In the genomic region with DNA sequence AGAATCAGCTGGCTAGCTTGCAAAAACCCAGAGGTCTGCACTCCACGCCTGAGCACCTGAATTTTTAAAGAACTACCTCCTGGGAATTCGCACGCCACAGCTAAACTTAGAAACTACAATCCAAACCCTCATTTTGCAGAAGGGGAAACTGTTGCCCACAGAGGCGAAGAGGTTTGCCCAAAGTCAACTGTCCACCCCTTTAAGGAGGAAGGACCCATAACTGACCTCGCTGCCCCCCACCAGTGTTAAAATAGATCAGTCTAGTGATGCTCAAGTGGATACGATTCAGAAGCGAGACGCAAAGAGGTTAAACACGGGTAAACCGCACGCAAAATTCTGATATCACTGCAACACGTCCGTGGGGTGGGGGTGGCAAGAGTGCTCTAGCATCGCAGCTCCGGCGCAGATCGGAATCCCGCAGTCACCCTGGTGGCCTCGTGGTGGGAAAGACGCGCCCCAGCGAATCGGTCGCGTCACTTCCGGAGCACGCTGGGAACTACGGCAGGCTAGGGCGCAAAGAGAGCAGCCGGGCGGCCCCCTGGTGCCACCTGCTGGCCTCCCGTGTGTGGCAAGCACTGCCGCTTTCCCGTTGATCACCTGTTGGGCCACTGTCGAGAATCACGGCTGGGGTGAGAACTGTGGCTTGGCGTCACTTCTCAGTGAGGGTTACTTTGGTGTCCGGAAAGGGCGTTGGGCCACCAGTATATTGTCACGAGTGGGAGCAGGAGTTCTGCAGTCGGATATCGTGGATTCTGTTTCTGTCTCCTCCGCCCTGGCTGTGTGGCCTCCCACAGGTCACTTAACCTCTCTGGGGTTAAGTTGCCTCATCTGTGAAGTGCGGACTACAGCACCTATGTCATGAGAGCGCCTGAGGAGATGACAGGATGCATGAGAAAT, we compare ENCODE assay signal across 1 cellular context.
TF ChIP-seq lines count a peak whose summit lies in the region.

TSS of gene ALKBH2 (minus strand) at position 451 of the 897 bp plus-strand sequence. CDS start 686 bp downstream, outside the sequence.

TF ChIP-seq in WTC11, 78 proteins besides CTCF, POLR2A, EP300 and RAD21 (continued from another document and continues in another):
- TF ChIP-seq NFE2L1 (CRISPR knock-in tag; IDR thresholded peaks at IDR 0.05) = peak; percentile 97
- TF ChIP-seq, protein P1, sequence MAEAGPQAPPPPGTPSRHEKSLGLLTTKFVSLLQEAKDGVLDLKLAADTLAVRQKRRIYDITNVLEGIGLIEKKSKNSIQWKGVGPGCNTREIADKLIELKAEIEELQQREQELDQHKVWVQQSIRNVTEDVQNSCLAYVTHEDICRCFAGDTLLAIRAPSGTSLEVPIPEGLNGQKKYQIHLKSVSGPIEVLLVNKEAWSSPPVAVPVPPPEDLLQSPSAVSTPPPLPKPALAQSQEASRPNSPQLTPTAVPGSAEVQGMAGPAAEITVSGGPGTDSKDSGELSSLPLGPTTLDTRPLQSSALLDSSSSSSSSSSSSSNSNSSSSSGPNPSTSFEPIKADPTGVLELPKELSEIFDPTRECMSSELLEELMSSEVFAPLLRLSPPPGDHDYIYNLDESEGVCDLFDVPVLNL (CRISPR knock-in tag; IDR thresholded peaks at IDR 0.05; ENCODE audit: borderline replicate concordance, low read depth) = no peak
- no peak for TF ChIP-seq TCF7 (CRISPR knock-in tag; IDR thresholded peaks at IDR 0.05; ENCODE audit: low read depth)
- TF ChIP-seq, protein P2, sequence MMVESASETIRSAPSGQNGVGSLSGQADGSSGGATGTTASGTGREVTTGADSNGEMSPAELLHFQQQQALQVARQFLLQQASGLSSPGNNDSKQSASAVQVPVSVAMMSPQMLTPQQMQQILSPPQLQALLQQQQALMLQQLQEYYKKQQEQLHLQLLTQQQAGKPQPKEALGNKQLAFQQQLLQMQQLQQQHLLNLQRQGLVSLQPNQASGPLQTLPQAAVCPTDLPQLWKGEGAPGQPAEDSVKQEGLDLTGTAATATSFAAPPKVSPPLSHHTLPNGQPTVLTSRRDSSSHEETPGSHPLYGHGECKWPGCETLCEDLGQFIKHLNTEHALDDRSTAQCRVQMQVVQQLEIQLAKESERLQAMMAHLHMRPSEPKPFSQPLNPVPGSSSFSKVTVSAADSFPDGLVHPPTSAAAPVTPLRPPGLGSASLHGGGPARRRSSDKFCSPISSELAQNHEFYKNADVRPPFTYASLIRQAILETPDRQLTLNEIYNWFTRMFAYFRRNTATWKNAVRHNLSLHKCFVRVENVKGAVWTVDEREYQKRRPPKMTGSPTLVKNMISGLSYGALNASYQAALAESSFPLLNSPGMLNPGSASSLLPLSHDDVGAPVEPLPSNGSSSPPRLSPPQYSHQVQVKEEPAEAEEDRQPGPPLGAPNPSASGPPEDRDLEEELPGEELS (CRISPR knock-in tag; IDR thresholded peaks at IDR 0.05) = peak; percentile 97
- TF ChIP-seq, protein P3, sequence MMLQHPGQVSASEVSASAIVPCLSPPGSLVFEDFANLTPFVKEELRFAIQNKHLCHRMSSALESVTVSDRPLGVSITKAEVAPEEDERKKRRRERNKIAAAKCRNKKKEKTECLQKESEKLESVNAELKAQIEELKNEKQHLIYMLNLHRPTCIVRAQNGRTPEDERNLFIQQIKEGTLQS (CRISPR knock-in tag; conservative IDR thresholded peaks at IDR 0.05) = no peak
- TF ChIP-seq OVOL2 (CRISPR knock-in tag; IDR thresholded peaks at IDR 0.05; ENCODE audit: borderline replicate concordance) = no peak
- peak; percentile 71; the same call in 1 of the 2 replicates for TF ChIP-seq ZBTB21 (CRISPR knock-in tag; IDR thresholded peaks at IDR 0.05; ENCODE audit: borderline replicate concordance)
- TF ChIP-seq, protein P4, sequence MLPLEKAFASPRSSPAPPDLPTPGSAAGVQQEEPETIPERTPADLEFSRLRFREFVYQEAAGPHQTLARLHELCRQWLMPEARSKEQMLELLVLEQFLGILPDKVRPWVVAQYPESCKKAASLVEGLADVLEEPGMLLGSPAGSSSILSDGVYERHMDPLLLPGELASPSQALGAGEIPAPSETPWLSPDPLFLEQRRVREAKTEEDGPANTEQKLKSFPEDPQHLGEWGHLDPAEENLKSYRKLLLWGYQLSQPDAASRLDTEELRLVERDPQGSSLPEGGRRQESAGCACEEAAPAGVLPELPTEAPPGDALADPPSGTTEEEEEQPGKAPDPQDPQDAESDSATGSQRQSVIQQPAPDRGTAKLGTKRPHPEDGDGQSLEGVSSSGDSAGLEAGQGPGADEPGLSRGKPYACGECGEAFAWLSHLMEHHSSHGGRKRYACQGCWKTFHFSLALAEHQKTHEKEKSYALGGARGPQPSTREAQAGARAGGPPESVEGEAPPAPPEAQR (CRISPR knock-in tag; IDR thresholded peaks at IDR 0.05) = no peak
- TF ChIP-seq, protein P5, sequence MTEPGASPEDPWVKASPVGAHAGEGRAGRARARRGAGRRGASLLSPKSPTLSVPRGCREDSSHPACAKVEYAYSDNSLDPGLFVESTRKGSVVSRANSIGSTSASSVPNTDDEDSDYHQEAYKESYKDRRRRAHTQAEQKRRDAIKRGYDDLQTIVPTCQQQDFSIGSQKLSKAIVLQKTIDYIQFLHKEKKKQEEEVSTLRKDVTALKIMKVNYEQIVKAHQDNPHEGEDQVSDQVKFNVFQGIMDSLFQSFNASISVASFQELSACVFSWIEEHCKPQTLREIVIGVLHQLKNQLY (CRISPR knock-in tag; IDR thresholded peaks at IDR 0.05) = no peak
- TF ChIP-seq PREB (CRISPR knock-in tag; IDR thresholded peaks at IDR 0.05; ENCODE audit: borderline replicate concordance) = peak; percentile 95; the same call in 1 of the 2 replicates
- TF ChIP-seq MXD4 (CRISPR knock-in tag; IDR thresholded peaks at IDR 0.05; ENCODE audit: borderline replicate concordance) = no peak
- peak; percentile 98 for TF ChIP-seq FOXP1 (CRISPR knock-in tag; IDR thresholded peaks at IDR 0.05; ENCODE audit: borderline replicate concordance)
- no peak for TF ChIP-seq ATF2 (CRISPR knock-in tag; IDR thresholded peaks at IDR 0.05; ENCODE audit: borderline replicate concordance, low read depth)
- no peak for TF ChIP-seq RORB (CRISPR knock-in tag; IDR thresholded peaks at IDR 0.05)
- 0 out of 2 replicates have a peak, but pooled peaks have one; percentile 9 for TF ChIP-seq NFYB (CRISPR knock-in tag; conservative IDR thresholded peaks at IDR 0.05; ENCODE audit: low read depth)
- TF ChIP-seq GTF2I (CRISPR knock-in tag; conservative IDR thresholded peaks at IDR 0.05) = peak; percentile 40; the same call in 1 of the 2 replicates
- TF ChIP-seq, protein P6, sequence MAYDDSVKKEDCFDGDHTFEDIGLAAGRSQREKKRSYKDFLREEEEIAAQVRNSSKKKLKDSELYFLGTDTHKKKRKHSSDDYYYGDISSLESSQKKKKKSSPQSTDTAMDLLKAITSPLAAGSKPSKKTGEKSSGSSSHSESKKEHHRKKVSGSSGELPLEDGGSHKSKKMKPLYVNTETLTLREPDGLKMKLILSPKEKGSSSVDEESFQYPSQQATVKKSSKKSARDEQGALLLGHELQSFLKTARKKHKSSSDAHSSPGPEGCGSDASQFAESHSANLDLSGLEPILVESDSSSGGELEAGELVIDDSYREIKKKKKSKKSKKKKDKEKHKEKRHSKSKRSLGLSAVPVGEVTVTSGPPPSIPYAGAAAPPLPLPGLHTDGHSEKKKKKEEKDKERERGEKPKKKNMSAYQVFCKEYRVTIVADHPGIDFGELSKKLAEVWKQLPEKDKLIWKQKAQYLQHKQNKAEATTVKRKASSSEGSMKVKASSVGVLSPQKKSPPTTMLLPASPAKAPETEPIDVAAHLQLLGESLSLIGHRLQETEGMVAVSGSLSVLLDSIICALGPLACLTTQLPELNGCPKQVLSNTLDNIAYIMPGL (CRISPR knock-in tag; IDR thresholded peaks at IDR 0.05) = peak; percentile 40; the same call in 1 of the 2 replicates
- no peak for TF ChIP-seq NFATC4 (CRISPR knock-in tag; IDR thresholded peaks at IDR 0.05)
- TF ChIP-seq ZNF396 (CRISPR knock-in tag; IDR thresholded peaks at IDR 0.05; ENCODE audit: borderline replicate concordance) = no peak
- TF ChIP-seq ZNF121 (CRISPR knock-in tag; IDR thresholded peaks at IDR 0.05) = peak; percentile 19; the same call in 1 of the 2 replicates
- no peak for TF ChIP-seq ZNF423 (CRISPR knock-in tag; IDR thresholded peaks at IDR 0.05)
- peak; percentile 94 for TF ChIP-seq TP53 (CRISPR knock-in tag; IDR thresholded peaks at IDR 0.05)
- TF ChIP-seq RELA (CRISPR knock-in tag; IDR thresholded peaks at IDR 0.05; ENCODE audit: borderline replicate concordance) = peak; percentile 96
- peak; percentile 86; the same call in 1 of the 2 replicates for TF ChIP-seq ZNF138 (CRISPR knock-in tag; conservative IDR thresholded peaks at IDR 0.05)
- no peak for TF ChIP-seq GRHL2 (CRISPR knock-in tag; IDR thresholded peaks at IDR 0.05; ENCODE audit: insufficient replicate concordance, severe bottlenecking)
- peak; percentile 85; the same call in 1 of the 2 replicates for TF ChIP-seq ZNF219 (CRISPR knock-in tag; IDR thresholded peaks at IDR 0.05; ENCODE audit: borderline replicate concordance)
- no peak; the same call in 1 of the 2 replicates for TF ChIP-seq ZNF671 (CRISPR knock-in tag; IDR thresholded peaks at IDR 0.05)
- peak; percentile 92; the same call in 1 of the 2 replicates for TF ChIP-seq AFF4 (CRISPR knock-in tag; IDR thresholded peaks at IDR 0.05; ENCODE audit: borderline replicate concordance)
- TF ChIP-seq, protein P7, sequence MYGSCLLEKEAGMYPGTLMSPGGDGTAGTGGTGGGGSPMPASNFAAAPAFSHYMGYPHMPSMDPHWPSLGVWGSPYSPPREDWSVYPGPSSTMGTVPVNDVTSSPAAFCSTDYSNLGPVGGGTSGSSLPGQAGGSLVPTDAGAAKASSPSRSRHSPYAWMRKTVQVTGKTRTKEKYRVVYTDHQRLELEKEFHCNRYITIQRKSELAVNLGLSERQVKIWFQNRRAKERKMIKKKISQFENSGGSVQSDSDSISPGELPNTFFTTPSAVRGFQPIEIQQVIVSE (CRISPR knock-in tag; IDR thresholded peaks at IDR 0.05; ENCODE audit: borderline replicate concordance) = no peak
- TF ChIP-seq, protein P8, sequence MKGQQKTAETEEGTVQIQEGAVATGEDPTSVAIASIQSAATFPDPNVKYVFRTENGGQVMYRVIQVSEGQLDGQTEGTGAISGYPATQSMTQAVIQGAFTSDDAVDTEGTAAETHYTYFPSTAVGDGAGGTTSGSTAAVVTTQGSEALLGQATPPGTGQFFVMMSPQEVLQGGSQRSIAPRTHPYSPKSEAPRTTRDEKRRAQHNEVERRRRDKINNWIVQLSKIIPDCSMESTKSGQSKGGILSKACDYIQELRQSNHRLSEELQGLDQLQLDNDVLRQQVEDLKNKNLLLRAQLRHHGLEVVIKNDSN (CRISPR knock-in tag; IDR thresholded peaks at IDR 0.05) = peak; percentile 82
- peak; percentile 87 for TF ChIP-seq SP1 (CRISPR knock-in tag; conservative IDR thresholded peaks at IDR 0.05)
- TF ChIP-seq ERG (CRISPR knock-in tag; IDR thresholded peaks at IDR 0.05) = no peak
- no peak for TF ChIP-seq ZNF263 (CRISPR knock-in tag; IDR thresholded peaks at IDR 0.05; ENCODE audit: low read depth)
